ENCODE assay signal across 8 cellular contexts in genomic region chr19:36136975-36137686, GRCh38. TPM values are rescaled to one million over a fixed set of nuclear protein-coding genes. Genes with fewer than 3 reads are reported as not detected.
DNase-seq lines count a peak whose midpoint lies in the region; ATAC-seq, FAIRE-seq and TF ChIP-seq lines count a peak whose summit lies in the region.

No MANE protein-coding gene starts in this region.

- H3K4me3 ChIP-seq in endothelial cell of umbilical vein (replicated peaks in 1 of 3; ENCODE audit: insufficient read depth in 1 of 3, low read depth in 1 of 3, low read length in 3 of 3) (no peak overlapping the region), neuronal stem cell (ENCODE audit: low read length in 2 of 2) (no peak overlapping the region), smooth muscle cell (no peak overlapping the region)

- WGBS in neuronal stem cell (ENCODE audit: extremely low coverage in 2 of 2, insufficient read length in 2 of 2, insufficient replicate concordance in 1 of 2), 2 donors: no CpG with 5 or more reads among the region's 12 CpGs
- WGBS in smooth muscle cell (ENCODE audit: low lambda C conversion rate): 86% methylated on average over 11 of the region's 12 CpGs

- CTCF ChIA-PET in endothelial cell of umbilical vein (lab: Charles Lee): interaction anchor here (0.9 to 2.4 kb wide), 2 partner anchors 9 to 32 kb away, joined by 5 to 20 read pairs; no protein-coding TSS in a partner anchor

- TF ChIP-seq CTCF in GM10266 (IDR thresholded peaks at IDR 0.05; ENCODE audit: control insufficient read depth, insufficient read depth, low read depth, missing control alignments): no peak
- TF ChIP-seq CTCF in endothelial cell of umbilical vein (IDR thresholded peaks at IDR 0.05; ENCODE audit: extremely low read depth in 1 of 2, insufficient read depth in 1 of 2, low read depth in 1 of 2, low read length in 2 of 2): no peak
- TF ChIP-seq CTCF in smooth muscle cell (IDR thresholded peaks at IDR 0.05; ENCODE audit: borderline replicate concordance, insufficient read depth, poor library complexity, severe bottlenecking): no peak

- H3K14ac ChIP-seq in neuronal stem cell (ENCODE audit: low read length): no peak overlapping the region

- DNase-seq in GM10266 (ENCODE audit: extremely low spot score) (peak; percentile 5), NCI-H774 (lab: John Stamatoyannopoulos, UW) (peak; percentile 15), endothelial cell of umbilical vein (ENCODE audit: low read depth, low spot score) (peak; percentile 70), neuronal stem cell (ENCODE audit: low spot score) (no peak), NCI-H524 treated with DMSO at 0.1 percent for 48 hours (lab: John Stamatoyannopoulos, UW) (no peak), smooth muscle cell (lab: John Stamatoyannopoulos, UW; ENCODE audit: unreplicated experiment) (no peak)

- no peak for TF ChIP-seq POLR2A in endothelial cell of umbilical vein (IDR thresholded peaks at IDR 0.05; ENCODE audit: low read depth, low read length)

- H3K23ac ChIP-seq in neuronal stem cell (ENCODE audit: low read depth, low read length, poor library complexity): no peak overlapping the region

- dilution Hi-C loops in endothelial cell of umbilical vein (cut with MboI; ENCODE audit: extremely low pct_ligation_motif_present, low sequenced_read_pairs): no loop called here

- no peak overlapping the region for H3K27ac ChIP-seq in endothelial cell of umbilical vein (ENCODE audit: insufficient read depth, low read depth, low read length)
- no peak overlapping the region for H3K27ac ChIP-seq in neuronal stem cell (replicated peaks; ENCODE audit: low read length)
- H3K27ac ChIP-seq in smooth muscle cell (ENCODE audit: low read depth): no peak overlapping the region

- ATAC-seq in HG03354 (IDR thresholded peaks at IDR 0.05; ENCODE audit: poor library complexity, severe bottlenecking, unreplicated experiment) (no peak), GM19467 (IDR thresholded peaks at IDR 0.05; ENCODE audit: unreplicated experiment) (no peak)

- POLR2A ChIA-PET in endothelial cell of umbilical vein (lab: Charles Lee): interaction anchor here (1.1 kb wide), 1 partner anchor 9 kb away, joined by 3 read pairs; no protein-coding TSS in a partner anchor

- no peak overlapping the region for H4K8ac ChIP-seq in neuronal stem cell (ENCODE audit: low read depth, low read length)

- H3K79me2 ChIP-seq in endothelial cell of umbilical vein (ENCODE audit: control insufficient read depth, insufficient read depth, low read length): peaks cover 18% of the 10 kb centered on the region
- H3K79me2 ChIP-seq in smooth muscle cell (ENCODE audit: low read depth): peaks cover 18% of the 10 kb centered on the region

- H3K79me1 ChIP-seq in neuronal stem cell (ENCODE audit: low read depth, low read length): peaks cover 8% of the 10 kb centered on the region

- peak overlapping the region; percentile 58 for H2BK15ac ChIP-seq in neuronal stem cell (ENCODE audit: low read length)

- H2BK5ac ChIP-seq in neuronal stem cell (ENCODE audit: low read length): peak overlapping the region; percentile 22

- no peak overlapping the region for H2BK120ac ChIP-seq in neuronal stem cell (ENCODE audit: low read depth, low read length)

- H3K4ac ChIP-seq in neuronal stem cell (ENCODE audit: low read length): no peak overlapping the region

- H3K9ac ChIP-seq in endothelial cell of umbilical vein (replicated peaks; ENCODE audit: extremely low read depth, insufficient read depth, low read length) (peak overlapping the region; percentile 22), neuronal stem cell (ENCODE audit: low read depth, low read length, poor library complexity) (no peak overlapping the region), smooth muscle cell (ENCODE audit: low read depth) (no peak overlapping the region)

- H3K36me3 ChIP-seq in endothelial cell of umbilical vein (ENCODE audit: control insufficient read depth in 2 of 2, extremely low read depth in 1 of 2, insufficient read depth in 2 of 2, low read length in 2 of 2) (peaks cover 0 to 2% of the 10 kb centered on the region in 2 experiments), neuronal stem cell (replicated peaks in 1 of 2; ENCODE audit: control insufficient read depth in 2 of 2, insufficient read depth in 2 of 2, low read length in 2 of 2) (peaks cover 0 to 10% of the 10 kb centered on the region in 2 donors), smooth muscle cell (ENCODE audit: low read depth) (no peaks in the 10 kb centered on the region)

- H4K91ac ChIP-seq in neuronal stem cell (ENCODE audit: low read depth, low read length, poor library complexity): no peak overlapping the region

- peaks cover 25% of the 10 kb centered on the region for H3K4me1 ChIP-seq in endothelial cell of umbilical vein (ENCODE audit: control insufficient read depth, extremely low read depth, insufficient read depth, low read length)
- H3K4me1 ChIP-seq in neuronal stem cell (ENCODE audit: control insufficient read depth in 2 of 2, insufficient read depth in 1 of 2, low read depth in 1 of 2, low read length in 2 of 2): peaks cover 2 to 10% of the 10 kb centered on the region in 2 donors
- H3K4me1 ChIP-seq in smooth muscle cell (ENCODE audit: low read depth): no peaks in the 10 kb centered on the region

- H3K9me3 ChIP-seq in endothelial cell of umbilical vein (replicated peaks; ENCODE audit: control insufficient read depth, insufficient read depth, low read length) (no peaks in the 10 kb centered on the region), neuronal stem cell (replicated peaks in 1 of 2; ENCODE audit: control insufficient read depth in 2 of 2, insufficient read depth in 1 of 2, low read depth in 1 of 2, low read length in 2 of 2) (no peaks in the 10 kb centered on the region), smooth muscle cell (replicated peaks; ENCODE audit: low read depth) (no peaks in the 10 kb centered on the region)

- peak overlapping the region; percentile 79 for H3K18ac ChIP-seq in neuronal stem cell (ENCODE audit: low read length)

- H2AFZ ChIP-seq in endothelial cell of umbilical vein (ENCODE audit: low read depth, low read length): peak overlapping the region; percentile 61
- H2AFZ ChIP-seq in neuronal stem cell (ENCODE audit: low read length): no peak overlapping the region
- no peak overlapping the region for H2AFZ ChIP-seq in smooth muscle cell (ENCODE audit: low read depth)

- H2BK12ac ChIP-seq in neuronal stem cell (ENCODE audit: low read length): peak overlapping the region; percentile 19

- H3K27me3 ChIP-seq in endothelial cell of umbilical vein (ENCODE audit: control insufficient read depth in 2 of 2, insufficient read depth in 2 of 2, low read length in 2 of 2): no peaks in the 10 kb centered on the region
- H3K27me3 ChIP-seq in neuronal stem cell (ENCODE audit: control insufficient read depth in 3 of 3, insufficient read depth in 3 of 3, low read depth in 1 of 3, low read length in 3 of 3): no peaks in the 10 kb centered on the region
- H3K27me3 ChIP-seq in smooth muscle cell (ENCODE audit: low read depth): no peaks in the 10 kb centered on the region

- H4K20me1 ChIP-seq in endothelial cell of umbilical vein (replicated peaks; ENCODE audit: control insufficient read depth, extremely low read depth, insufficient read depth, low read length): no peaks in the 10 kb centered on the region
- peaks cover 11% of the 10 kb centered on the region for H4K20me1 ChIP-seq in smooth muscle cell (ENCODE audit: low read depth)

- intact Hi-C loops in endothelial cell of umbilical vein (cut with micrococcal nuclease): no loop called here

- H3K9me1 ChIP-seq in endothelial cell of umbilical vein (replicated peaks; ENCODE audit: control insufficient read depth, extremely low read depth, insufficient read depth, low read length): no peaks in the 10 kb centered on the region

- H3K4me2 ChIP-seq in endothelial cell of umbilical vein (ENCODE audit: insufficient read depth, low read length) (peak overlapping the region; percentile 21), neuronal stem cell (ENCODE audit: insufficient read depth, low read length, poor library complexity, severe bottlenecking) (no peak overlapping the region), smooth muscle cell (no peak overlapping the region)

- peak overlapping the region; percentile 74 for H2AK5ac ChIP-seq in neuronal stem cell (ENCODE audit: low read depth, low read length)

- BruUV-seq in endothelial cell of umbilical vein (replicated peaks; lab: Mats Ljungman, UMichigan): no TSS peak

- peak; percentile 61 for FAIRE-seq in endothelial cell of umbilical vein (lab: Jason Lieb, UNC)

- peaks cover 5% of the 10 kb centered on the region for H3F3A ChIP-seq in smooth muscle cell (ENCODE audit: low read depth)

RNA-seq across cellular contexts. Expression of gene CAPNS1, which starts 2.7 kb away (rescaled TPM):
- 722 and 777 TPM in 2 replicates for total RNA-seq in endothelial cell of umbilical vein
- 1,095 and 1,235 TPM in 2 replicates for polyA plus RNA-seq in endothelial cell of umbilical vein
- polyA plus RNA-seq in endothelial cell of umbilical vein (2011; cell fraction: cytosol; rRNA removed): 597 and 686 TPM in 2 replicates
- polyA plus RNA-seq in endothelial cell of umbilical vein (2011; cell fraction: nucleus; rRNA removed): 283 and 291 TPM in 2 replicates
- 944 and 949 TPM in 2 replicates for polyA plus RNA-seq in endothelial cell of umbilical vein (2012)
- polyA minus RNA-seq in endothelial cell of umbilical vein: 761 and 795 TPM in 2 replicates
- polyA minus RNA-seq in endothelial cell of umbilical vein (2011; cell fraction: cytosol; rRNA and poly(A)+ RNA removed): 344 TPM
- 98.2 and 103 TPM in 2 replicates for polyA minus RNA-seq in endothelial cell of umbilical vein (2011; cell fraction: nucleus; rRNA and poly(A)+ RNA removed)
- 305 TPM for polyA plus RNA-seq in neuronal stem cell (2013, experiment 1 of 2)
- 308 TPM for polyA plus RNA-seq in neuronal stem cell (2013, experiment 2 of 2)
- total RNA-seq in smooth muscle cell: 183 and 252 TPM in 2 replicates
- 365 and 383 TPM in 2 replicates for polyA plus RNA-seq in smooth muscle cell

RNA-seq across cellular contexts. Expression of gene COX7A1, which starts 15.1 kb away (rescaled TPM):
- total RNA-seq in endothelial cell of umbilical vein (26.8 and 35.2 TPM in 2 replicates), smooth muscle cell (not detected in 2 replicates)
- polyA plus RNA-seq in endothelial cell of umbilical vein (10.6 and 11.6 TPM in 2 replicates), smooth muscle cell (1.5 TPM in 1 of 2 replicates, not detected in the other)
- 9.1 and 10.2 TPM in 2 replicates for polyA plus RNA-seq in endothelial cell of umbilical vein (2011; cell fraction: cytosol; rRNA removed)
- 2.4 and 3.4 TPM in 2 replicates for polyA plus RNA-seq in endothelial cell of umbilical vein (2011; cell fraction: nucleus; rRNA removed)
- 23.4 and 38.0 TPM in 2 replicates for polyA plus RNA-seq in endothelial cell of umbilical vein (2012)
- polyA minus RNA-seq in endothelial cell of umbilical vein: 15.8 and 33.2 TPM in 2 replicates
- not detected for polyA minus RNA-seq in endothelial cell of umbilical vein (2011; cell fraction: cytosol; rRNA and poly(A)+ RNA removed)
- 1.1 TPM in 1 of 2 replicates, not detected in the other for polyA minus RNA-seq in endothelial cell of umbilical vein (2011; cell fraction: nucleus; rRNA and poly(A)+ RNA removed)
- polyA plus RNA-seq in neuronal stem cell (2013, experiment 1 of 2): not detected
- not detected for polyA plus RNA-seq in neuronal stem cell (2013, experiment 2 of 2)

RNA-seq across cellular contexts. Expression of gene TBCB, which starts 21.9 kb away (rescaled TPM):
- total RNA-seq in endothelial cell of umbilical vein: 178 and 190 TPM in 2 replicates
- polyA plus RNA-seq in endothelial cell of umbilical vein: 363 and 364 TPM in 2 replicates
- polyA plus RNA-seq in endothelial cell of umbilical vein (2011; cell fraction: cytosol; rRNA removed): 252 and 263 TPM in 2 replicates
- polyA plus RNA-seq in endothelial cell of umbilical vein (2011; cell fraction: nucleus; rRNA removed): 142 and 143 TPM in 2 replicates
- 295 and 325 TPM in 2 replicates for polyA plus RNA-seq in endothelial cell of umbilical vein (2012)
- polyA minus RNA-seq in endothelial cell of umbilical vein: 134 and 161 TPM in 2 replicates
- polyA minus RNA-seq in endothelial cell of umbilical vein (2011; cell fraction: cytosol; rRNA and poly(A)+ RNA removed): 60.9 TPM
- 25.8 and 27.2 TPM in 2 replicates for polyA minus RNA-seq in endothelial cell of umbilical vein (2011; cell fraction: nucleus; rRNA and poly(A)+ RNA removed)
- polyA plus RNA-seq in neuronal stem cell (2013, experiment 1 of 2): 314 TPM
- 323 TPM for polyA plus RNA-seq in neuronal stem cell (2013, experiment 2 of 2)
- 104 and 146 TPM in 2 replicates for total RNA-seq in smooth muscle cell
- polyA plus RNA-seq in smooth muscle cell: 234 and 241 TPM in 2 replicates

RNA-seq across cellular contexts. Expression of gene POLR2I, which starts 22.5 kb away (rescaled TPM):
- total RNA-seq in endothelial cell of umbilical vein (63.3 and 64.8 TPM in 2 replicates), smooth muscle cell (33.3 and 102 TPM in 2 replicates)
- polyA plus RNA-seq in endothelial cell of umbilical vein (53.0 and 89.7 TPM in 2 replicates), smooth muscle cell (132 and 172 TPM in 2 replicates)
- 48.2 and 76.5 TPM in 2 replicates for polyA plus RNA-seq in endothelial cell of umbilical vein (2011; cell fraction: cytosol; rRNA removed)
- polyA plus RNA-seq in endothelial cell of umbilical vein (2011; cell fraction: nucleus; rRNA removed): 21.2 and 24.8 TPM in 2 replicates
- 118 and 122 TPM in 2 replicates for polyA plus RNA-seq in endothelial cell of umbilical vein (2012)
- 92.3 and 118 TPM in 2 replicates for polyA minus RNA-seq in endothelial cell of umbilical vein
- 159 TPM for polyA minus RNA-seq in endothelial cell of umbilical vein (2011; cell fraction: cytosol; rRNA and poly(A)+ RNA removed)
- polyA minus RNA-seq in endothelial cell of umbilical vein (2011; cell fraction: nucleus; rRNA and poly(A)+ RNA removed): 22.9 and 27.1 TPM in 2 replicates
- polyA plus RNA-seq in neuronal stem cell (2013, experiment 1 of 2): 186 TPM
- 182 TPM for polyA plus RNA-seq in neuronal stem cell (2013, experiment 2 of 2)

RNA-seq across cellular contexts. Expression of gene OVOL3, which starts 26.2 kb away (rescaled TPM):
- total RNA-seq in endothelial cell of umbilical vein (not detected in 2 replicates), smooth muscle cell (not detected in 2 replicates)
- polyA plus RNA-seq in endothelial cell of umbilical vein (not detected in 2 replicates), smooth muscle cell (not detected in 2 replicates)
- not detected in 2 replicates for polyA plus RNA-seq in endothelial cell of umbilical vein (2011; cell fraction: cytosol; rRNA removed)
- polyA plus RNA-seq in endothelial cell of umbilical vein (2011; cell fraction: nucleus; rRNA removed): not detected in 2 replicates
- polyA plus RNA-seq in endothelial cell of umbilical vein (2012): not detected in 2 replicates
- not detected in 2 replicates for polyA minus RNA-seq in endothelial cell of umbilical vein
- not detected for polyA minus RNA-seq in endothelial cell of umbilical vein (2011; cell fraction: cytosol; rRNA and poly(A)+ RNA removed)
- polyA minus RNA-seq in endothelial cell of umbilical vein (2011; cell fraction: nucleus; rRNA and poly(A)+ RNA removed): not detected in 2 replicates
- polyA plus RNA-seq in neuronal stem cell (2013, experiment 1 of 2): 0.13 TPM
- polyA plus RNA-seq in neuronal stem cell (2013, experiment 2 of 2): 0.07 TPM

Comparison
In these comparisons a context has a peak if more than half of its experiments do, and no peak if none do; other contexts are left out.
1. DNase-seq: peak in GM10266 (single experiment), NCI-H774 (single experiment) and endothelial cell of umbilical vein (single experiment); none in neuronal stem cell (single experiment), NCI-H524 treated with DMSO at 0.1 percent for 48 hours (single experiment) and smooth muscle cell (single experiment).
2. RNA of gene COX7A1, which starts 15.1 kb away (total RNA-seq): 26.8 to 35.2 TPM in endothelial cell of umbilical vein; not detected in smooth muscle cell; every median in the first group is over 10 times any median in the second.